ENCODE assay signal across 14 cellular contexts in genomic region chr11:3936517-3936916, GRCh38.
DNase-seq lines count a peak whose midpoint lies in the region; ATAC-seq and TF ChIP-seq lines count a peak whose summit lies in the region.
"Had no signal": no experiment of that assay in that cellular context is flagged by ENCODE, and none has a peak within 500 bp of the region (broad histone marks: within the 10 kb centered on the region; RNA-seq: fewer than 3 reads in every experiment).

No MANE protein-coding gene starts in this region.

- CTCF ChIA-PET in activated CD4-positive, alpha-beta T cell treated with anti-CD3 and anti-CD28 coated beads for 36 hours (lab: Charles Lee), result interaction anchor here (0.6 to 2.3 kb wide), 4 partner anchors 8 to 82 kb away, joined by 3 to 7 read pairs (median 4); partner anchors contain the start of gene STIM1
- CTCF ChIA-PET in CD4-positive, alpha-beta memory T cell (lab: Charles Lee; ENCODE audit: partially characterized antibody), result interaction anchor here (1.5 to 4.4 kb wide), 2 partner anchors 71 to 136 kb away, joined by 3 to 32 read pairs; no protein-coding TSS in a partner anchor

- intact Hi-C loops in activated CD4-positive, alpha-beta T cell treated with anti-CD3 and anti-CD28 coated beads for 36 hours (cut with DNase I, micrococcal nuclease), result loop anchor here in 1 of 2 experiments (2.0 kb wide), 1 partner anchor 16 kb away; no protein-coding TSS in a partner anchor
- intact Hi-C loops in CD4-positive, alpha-beta memory T cell (cut with micrococcal nuclease), result no loop called here
- intact Hi-C loops in natural killer cell (cut with micrococcal nuclease), result no loop called here

- H3K27me3 ChIP-seq in CD4-positive, alpha-beta memory T cell (ENCODE audit: insufficient read depth, low read length), result no peaks in the 10 kb centered on the region

- H3K4me3 ChIP-seq in CD4-positive, alpha-beta memory T cell (ENCODE audit: low read length in 2 of 2), result no peak overlapping the region

- peaks cover 60% of the 10 kb centered on the region for H3K4me1 Mint-ChIP-seq in activated CD4-positive, alpha-beta T cell treated with anti-CD3 and anti-CD28 coated beads for 36 hours
- H3K4me1 Mint-ChIP-seq in CD4-positive, alpha-beta memory T cell, result peaks cover 52 to 78% (median 64%) of the 10 kb centered on the region in 4 donors
- peaks cover 59% of the 10 kb centered on the region for H3K4me1 Mint-ChIP-seq in T-helper 17 cell
- peaks cover 84 to 87% of the 10 kb centered on the region in 2 donors for H3K4me1 Mint-ChIP-seq in natural killer cell

- POLR2A ChIA-PET in activated CD4-positive, alpha-beta T cell treated with anti-CD3 and anti-CD28 coated beads for 36 hours (lab: Charles Lee), result no interaction called here
- POLR2A ChIA-PET in CD4-positive, alpha-beta memory T cell (lab: Charles Lee; ENCODE audit: partially characterized antibody), result interaction anchor here (1.4 kb wide), 1 partner anchor 11 kb away, joined by 9 read pairs; no protein-coding TSS in a partner anchor

- DNase-seq in activated CD4-positive, alpha-beta T cell treated with anti-CD3 and anti-CD28 coated beads for 36 hours, result no peak
- DNase-seq in activated CD4-positive, alpha-beta T cell treated with anti-CD3 and anti-CD28 coated beads for 4 hours, result no peak
- no peak for DNase-seq in CD4-positive, alpha-beta memory T cell
- DNase-seq in T-helper 17 cell, result no peak
- DNase-seq in natural killer cell, result no peak
- no peak for DNase-seq in NCI-H226
- no peak for DNase-seq in kidney tubule cell (ENCODE audit: low spot score)
- DNase-seq: 8988T, NCI-H1417 treated with DMSO at 0.1 percent for 48 hours, NCI-H187 treated with DMSO at 0.1 percent for 48 hours, NCI-H526 had no signal

- no peak for ATAC-seq in activated CD4-positive, alpha-beta T cell treated with anti-CD3 and anti-CD28 coated beads for 36 hours
- no peak for ATAC-seq in T-helper 17 cell
- no peak for ATAC-seq in natural killer cell
- no peak for ATAC-seq in HG03039 (IDR thresholded peaks at IDR 0.05; ENCODE audit: unreplicated experiment)

- H3K27me3 Mint-ChIP-seq in activated CD4-positive, alpha-beta T cell treated with anti-CD3 and anti-CD28 coated beads for 36 hours, result no peaks in the 10 kb centered on the region
- no peaks in the 10 kb centered on the region for H3K27me3 Mint-ChIP-seq in CD4-positive, alpha-beta memory T cell
- H3K27me3 Mint-ChIP-seq in T-helper 17 cell (no peaks in the 10 kb centered on the region), natural killer cell (ENCODE audit: low read depth in 2 of 2) (no peaks in the 10 kb centered on the region)
- H3K27me3 Mint-ChIP-seq: B cell had no signal

- H3K4me1 ChIP-seq in CD4-positive, alpha-beta memory T cell (ENCODE audit: insufficient read depth, low read length), result peaks cover 61% of the 10 kb centered on the region

- peaks cover 6% of the 10 kb centered on the region for H3K36me3 Mint-ChIP-seq in activated CD4-positive, alpha-beta T cell treated with anti-CD3 and anti-CD28 coated beads for 36 hours (ENCODE audit: low read depth)
- peaks cover 0 to 12% of the 10 kb centered on the region in 2 donors for H3K36me3 Mint-ChIP-seq in CD4-positive, alpha-beta memory T cell
- H3K36me3 Mint-ChIP-seq in T-helper 17 cell (ENCODE audit: low read depth), result no peaks in the 10 kb centered on the region
- H3K36me3 Mint-ChIP-seq in natural killer cell, result no peaks in the 10 kb centered on the region

- H3K27ac ChIP-seq in CD4-positive, alpha-beta memory T cell (ENCODE audit: low read depth, low read length), result no peak overlapping the region
- H3K27ac ChIP-seq: KMS-11 had no signal

- H3K27ac Mint-ChIP-seq in activated CD4-positive, alpha-beta T cell treated with anti-CD3 and anti-CD28 coated beads for 36 hours, result peak overlapping the region; percentile 3
- peak overlapping the region in 6 of 7 donors; percentile 50 to 88 (median 70) for H3K27ac Mint-ChIP-seq in CD4-positive, alpha-beta memory T cell
- H3K27ac Mint-ChIP-seq in T-helper 17 cell, result peak overlapping the region; percentile 3
- H3K27ac Mint-ChIP-seq in natural killer cell, result peak overlapping the region; percentile 61 to 71
- H3K27ac Mint-ChIP-seq: B cell had no signal

- no peak for TF ChIP-seq CTCF in natural killer cell (IDR thresholded peaks at IDR 0.05)

- no peaks in the 10 kb centered on the region for H3K9me3 Mint-ChIP-seq in activated CD4-positive, alpha-beta T cell treated with anti-CD3 and anti-CD28 coated beads for 36 hours (ENCODE audit: low read depth)
- no peaks in the 10 kb centered on the region for H3K9me3 Mint-ChIP-seq in CD4-positive, alpha-beta memory T cell
- no peaks in the 10 kb centered on the region for H3K9me3 Mint-ChIP-seq in natural killer cell

- no peaks in the 10 kb centered on the region for H3K36me3 ChIP-seq in CD4-positive, alpha-beta memory T cell (ENCODE audit: insufficient read depth, low read length)

- no peaks in the 10 kb centered on the region for H3K9me3 ChIP-seq in CD4-positive, alpha-beta memory T cell (ENCODE audit: control insufficient read depth in 1 of 2, low read length in 2 of 2)
- no peaks in the 10 kb centered on the region for H3K9me3 ChIP-seq in T-helper 17 cell (ENCODE audit: control insufficient read depth, low read length, poor library complexity, severe bottlenecking)

- no peak overlapping the region for H3K4me3 Mint-ChIP-seq in activated CD4-positive, alpha-beta T cell treated with anti-CD3 and anti-CD28 coated beads for 36 hours
- peak overlapping the region in 2 of 8 donors; percentile 11 to 38 for H3K4me3 Mint-ChIP-seq in CD4-positive, alpha-beta memory T cell
- H3K4me3 Mint-ChIP-seq in T-helper 17 cell, result no peak overlapping the region
- H3K4me3 Mint-ChIP-seq in natural killer cell, result no peak overlapping the region
- H3K4me3 Mint-ChIP-seq: B cell had no signal

Comparison
In these comparisons a context has a peak if more than half of its experiments do, and no peak if none do; other contexts are left out.
1. H3K27ac Mint-ChIP-seq: peak in every context shown above with its lines; median percentile 70 in CD4-positive, alpha-beta memory T cell; 66 in natural killer cell; 3 in activated CD4-positive, alpha-beta T cell treated with anti-CD3 and anti-CD28 coated beads for 36 hours; 3 in T-helper 17 cell.